1 cellular context compared by ENCODE assay signal in the genomic region with DNA sequence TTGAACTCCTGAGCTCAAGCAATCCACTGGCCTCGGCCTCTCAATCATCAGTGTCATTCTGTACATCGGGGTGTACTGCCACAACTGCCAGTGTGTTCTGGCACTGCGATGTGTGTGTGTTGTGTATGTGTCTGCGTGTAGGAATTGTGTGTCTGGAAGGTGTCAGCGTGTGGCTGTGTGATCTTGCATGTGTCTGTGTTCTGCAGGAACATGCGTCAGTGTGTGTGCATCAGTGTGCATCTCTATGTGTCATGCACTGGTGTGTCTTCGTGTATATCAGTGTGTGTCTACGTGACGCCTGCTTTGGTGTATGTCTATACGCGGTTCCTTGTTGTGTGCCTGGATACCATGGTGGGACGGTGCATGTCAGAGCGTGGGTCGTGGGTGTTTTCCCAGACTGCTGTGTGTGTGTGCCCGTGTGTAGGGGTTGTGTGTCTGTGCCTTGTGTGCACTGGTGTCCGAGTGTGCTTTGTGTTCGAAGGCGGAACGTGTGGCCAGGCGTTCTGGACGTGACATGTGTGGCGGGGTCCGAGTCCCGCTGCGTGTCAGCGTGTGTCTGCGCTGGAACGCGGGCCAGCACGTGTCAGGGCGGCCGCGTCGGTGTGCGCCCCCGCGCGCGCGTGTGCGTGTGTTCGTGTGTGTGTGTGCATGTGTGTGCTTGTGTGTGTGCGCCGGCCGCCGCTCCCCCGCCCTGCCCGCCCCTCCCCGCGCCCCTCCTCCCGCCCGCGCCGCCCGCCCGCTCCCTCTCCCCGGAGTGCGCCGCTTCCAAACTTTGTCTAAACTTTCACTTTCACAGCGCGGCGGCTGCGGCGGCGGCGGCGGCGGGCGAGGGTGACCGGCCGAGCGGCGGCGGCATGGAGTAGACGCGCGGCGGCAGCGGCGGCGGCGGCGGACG.
TF ChIP-seq lines count a peak whose summit lies in the region.

A gene (plus strand): TSS at position 775 of the 895 bp plus-strand sequence. CDS start 363 bp downstream, outside the sequence.

TF ChIP-seq in HepG2, 621 proteins besides CTCF, POLR2A, EP300 and RAD21 (continued from another document and continues in another):
- TF ChIP-seq, protein P1, sequence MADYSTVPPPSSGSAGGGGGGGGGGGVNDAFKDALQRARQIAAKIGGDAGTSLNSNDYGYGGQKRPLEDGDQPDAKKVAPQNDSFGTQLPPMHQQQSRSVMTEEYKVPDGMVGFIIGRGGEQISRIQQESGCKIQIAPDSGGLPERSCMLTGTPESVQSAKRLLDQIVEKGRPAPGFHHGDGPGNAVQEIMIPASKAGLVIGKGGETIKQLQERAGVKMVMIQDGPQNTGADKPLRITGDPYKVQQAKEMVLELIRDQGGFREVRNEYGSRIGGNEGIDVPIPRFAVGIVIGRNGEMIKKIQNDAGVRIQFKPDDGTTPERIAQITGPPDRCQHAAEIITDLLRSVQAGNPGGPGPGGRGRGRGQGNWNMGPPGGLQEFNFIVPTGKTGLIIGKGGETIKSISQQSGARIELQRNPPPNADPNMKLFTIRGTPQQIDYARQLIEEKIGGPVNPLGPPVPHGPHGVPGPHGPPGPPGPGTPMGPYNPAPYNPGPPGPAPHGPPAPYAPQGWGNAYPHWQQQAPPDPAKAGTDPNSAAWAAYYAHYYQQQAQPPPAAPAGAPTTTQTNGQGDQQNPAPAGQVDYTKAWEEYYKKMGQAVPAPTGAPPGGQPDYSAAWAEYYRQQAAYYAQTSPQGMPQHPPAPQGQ (CRISPR knock-in tag; IDR thresholded peaks at IDR 0.05; ENCODE audit: borderline replicate concordance) = no peak
- TF ChIP-seq SMARCE1 (IDR thresholded peaks at IDR 0.05; ENCODE audit: borderline replicate concordance) (no peak), SALL2 (CRISPR knock-in tag; IDR thresholded peaks at IDR 0.05) (no peak), PAF1 (CRISPR knock-in tag; IDR thresholded peaks at IDR 0.05) (no peak), SOX13 (IDR thresholded peaks at IDR 0.05) (no peak), SOX13 (CRISPR knock-in tag; conservative IDR thresholded peaks at IDR 0.05 in 1 of 2, IDR thresholded peaks at IDR 0.05 in 1 of 2) (no peak), PHF20 (CRISPR knock-in tag; IDR thresholded peaks at IDR 0.05) (no peak), ZNF766 (CRISPR knock-in tag; IDR thresholded peaks at IDR 0.05; ENCODE audit: borderline replicate concordance) (no peak), ZBTB8A (CRISPR knock-in tag; IDR thresholded peaks at IDR 0.05; ENCODE audit: borderline replicate concordance, low read depth) (no peak), FOXA3 (CRISPR knock-in tag; IDR thresholded peaks at IDR 0.05) (no peak), ELF1 (CRISPR knock-in tag; IDR thresholded peaks at IDR 0.05) (no peak), ASH2L (IDR thresholded peaks at IDR 0.05; ENCODE audit: insufficient read length, low read depth, low read length) (no peak), ZNF713 (CRISPR knock-in tag; IDR thresholded peaks at IDR 0.05) (no peak), RBAK (CRISPR knock-in tag; IDR thresholded peaks at IDR 0.05) (no peak), ZBTB20 (CRISPR knock-in tag; IDR thresholded peaks at IDR 0.05; ENCODE audit: borderline replicate concordance, low read depth) (no peak), ZKSCAN8 (CRISPR knock-in tag; IDR thresholded peaks at IDR 0.05; ENCODE audit: borderline replicate concordance) (no peak), ZNF782 (CRISPR knock-in tag; IDR thresholded peaks at IDR 0.05; ENCODE audit: borderline replicate concordance) (no peak)
- TF ChIP-seq, protein P2, sequence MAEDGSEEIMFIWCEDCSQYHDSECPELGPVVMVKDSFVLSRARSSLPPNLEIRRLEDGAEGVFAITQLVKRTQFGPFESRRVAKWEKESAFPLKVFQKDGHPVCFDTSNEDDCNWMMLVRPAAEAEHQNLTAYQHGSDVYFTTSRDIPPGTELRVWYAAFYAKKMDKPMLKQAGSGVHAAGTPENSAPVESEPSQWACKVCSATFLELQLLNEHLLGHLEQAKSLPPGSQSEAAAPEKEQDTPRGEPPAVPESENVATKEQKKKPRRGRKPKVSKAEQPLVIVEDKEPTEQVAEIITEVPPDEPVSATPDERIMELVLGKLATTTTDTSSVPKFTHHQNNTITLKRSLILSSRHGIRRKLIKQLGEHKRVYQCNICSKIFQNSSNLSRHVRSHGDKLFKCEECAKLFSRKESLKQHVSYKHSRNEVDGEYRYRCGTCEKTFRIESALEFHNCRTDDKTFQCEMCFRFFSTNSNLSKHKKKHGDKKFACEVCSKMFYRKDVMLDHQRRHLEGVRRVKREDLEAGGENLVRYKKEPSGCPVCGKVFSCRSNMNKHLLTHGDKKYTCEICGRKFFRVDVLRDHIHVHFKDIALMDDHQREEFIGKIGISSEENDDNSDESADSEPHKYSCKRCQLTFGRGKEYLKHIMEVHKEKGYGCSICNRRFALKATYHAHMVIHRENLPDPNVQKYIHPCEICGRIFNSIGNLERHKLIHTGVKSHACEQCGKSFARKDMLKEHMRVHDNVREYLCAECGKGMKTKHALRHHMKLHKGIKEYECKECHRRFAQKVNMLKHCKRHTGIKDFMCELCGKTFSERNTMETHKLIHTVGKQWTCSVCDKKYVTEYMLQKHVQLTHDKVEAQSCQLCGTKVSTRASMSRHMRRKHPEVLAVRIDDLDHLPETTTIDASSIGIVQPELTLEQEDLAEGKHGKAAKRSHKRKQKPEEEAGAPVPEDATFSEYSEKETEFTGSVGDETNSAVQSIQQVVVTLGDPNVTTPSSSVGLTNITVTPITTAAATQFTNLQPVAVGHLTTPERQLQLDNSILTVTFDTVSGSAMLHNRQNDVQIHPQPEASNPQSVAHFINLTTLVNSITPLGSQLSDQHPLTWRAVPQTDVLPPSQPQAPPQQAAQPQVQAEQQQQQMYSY (CRISPR knock-in tag; IDR thresholded peaks at IDR 0.05) = no peak
- TF ChIP-seq, protein P3, sequence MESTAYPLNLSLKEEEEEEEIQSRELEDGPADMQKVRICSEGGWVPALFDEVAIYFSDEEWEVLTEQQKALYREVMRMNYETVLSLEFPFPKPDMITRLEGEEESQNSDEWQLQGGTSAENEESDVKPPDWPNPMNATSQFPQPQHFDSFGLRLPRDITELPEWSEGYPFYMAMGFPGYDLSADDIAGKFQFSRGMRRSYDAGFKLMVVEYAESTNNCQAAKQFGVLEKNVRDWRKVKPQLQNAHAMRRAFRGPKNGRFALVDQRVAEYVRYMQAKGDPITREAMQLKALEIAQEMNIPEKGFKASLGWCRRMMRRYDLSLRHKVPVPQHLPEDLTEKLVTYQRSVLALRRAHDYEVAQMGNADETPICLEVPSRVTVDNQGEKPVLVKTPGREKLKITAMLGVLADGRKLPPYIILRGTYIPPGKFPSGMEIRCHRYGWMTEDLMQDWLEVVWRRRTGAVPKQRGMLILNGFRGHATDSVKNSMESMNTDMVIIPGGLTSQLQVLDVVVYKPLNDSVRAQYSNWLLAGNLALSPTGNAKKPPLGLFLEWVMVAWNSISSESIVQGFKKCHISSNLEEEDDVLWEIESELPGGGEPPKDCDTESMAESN (CRISPR knock-in tag; conservative IDR thresholded peaks at IDR 0.05) = no peak
- TF ChIP-seq, protein P4, sequence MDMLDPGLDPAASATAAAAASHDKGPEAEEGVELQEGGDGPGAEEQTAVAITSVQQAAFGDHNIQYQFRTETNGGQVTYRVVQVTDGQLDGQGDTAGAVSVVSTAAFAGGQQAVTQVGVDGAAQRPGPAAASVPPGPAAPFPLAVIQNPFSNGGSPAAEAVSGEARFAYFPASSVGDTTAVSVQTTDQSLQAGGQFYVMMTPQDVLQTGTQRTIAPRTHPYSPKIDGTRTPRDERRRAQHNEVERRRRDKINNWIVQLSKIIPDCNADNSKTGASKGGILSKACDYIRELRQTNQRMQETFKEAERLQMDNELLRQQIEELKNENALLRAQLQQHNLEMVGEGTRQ (IDR thresholded peaks at IDR 0.05; ENCODE audit: low read depth, low read length) = no peak
- TF ChIP-seq, protein P4 (CRISPR knock-in tag; IDR thresholded peaks at IDR 0.05; ENCODE audit: borderline replicate concordance) = no peak
- TF ChIP-seq, protein P5, sequence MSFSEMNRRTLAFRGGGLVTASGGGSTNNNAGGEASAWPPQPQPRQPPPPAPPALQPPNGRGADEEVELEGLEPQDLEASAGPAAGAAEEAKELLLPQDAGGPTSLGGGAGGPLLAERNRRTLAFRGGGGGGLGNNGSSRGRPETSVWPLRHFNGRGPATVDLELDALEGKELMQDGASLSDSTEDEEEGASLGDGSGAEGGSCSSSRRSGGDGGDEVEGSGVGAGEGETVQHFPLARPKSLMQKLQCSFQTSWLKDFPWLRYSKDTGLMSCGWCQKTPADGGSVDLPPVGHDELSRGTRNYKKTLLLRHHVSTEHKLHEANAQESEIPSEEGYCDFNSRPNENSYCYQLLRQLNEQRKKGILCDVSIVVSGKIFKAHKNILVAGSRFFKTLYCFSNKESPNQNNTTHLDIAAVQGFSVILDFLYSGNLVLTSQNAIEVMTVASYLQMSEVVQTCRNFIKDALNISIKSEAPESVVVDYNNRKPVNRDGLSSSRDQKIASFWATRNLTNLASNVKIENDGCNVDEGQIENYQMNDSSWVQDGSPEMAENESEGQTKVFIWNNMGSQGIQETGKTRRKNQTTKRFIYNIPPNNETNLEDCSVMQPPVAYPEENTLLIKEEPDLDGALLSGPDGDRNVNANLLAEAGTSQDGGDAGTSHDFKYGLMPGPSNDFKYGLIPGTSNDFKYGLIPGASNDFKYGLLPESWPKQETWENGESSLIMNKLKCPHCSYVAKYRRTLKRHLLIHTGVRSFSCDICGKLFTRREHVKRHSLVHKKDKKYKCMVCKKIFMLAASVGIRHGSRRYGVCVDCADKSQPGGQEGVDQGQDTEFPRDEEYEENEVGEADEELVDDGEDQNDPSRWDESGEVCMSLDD (CRISPR knock-in tag; IDR thresholded peaks at IDR 0.05; ENCODE audit: borderline replicate concordance) = no peak
- TF ChIP-seq, protein P6, sequence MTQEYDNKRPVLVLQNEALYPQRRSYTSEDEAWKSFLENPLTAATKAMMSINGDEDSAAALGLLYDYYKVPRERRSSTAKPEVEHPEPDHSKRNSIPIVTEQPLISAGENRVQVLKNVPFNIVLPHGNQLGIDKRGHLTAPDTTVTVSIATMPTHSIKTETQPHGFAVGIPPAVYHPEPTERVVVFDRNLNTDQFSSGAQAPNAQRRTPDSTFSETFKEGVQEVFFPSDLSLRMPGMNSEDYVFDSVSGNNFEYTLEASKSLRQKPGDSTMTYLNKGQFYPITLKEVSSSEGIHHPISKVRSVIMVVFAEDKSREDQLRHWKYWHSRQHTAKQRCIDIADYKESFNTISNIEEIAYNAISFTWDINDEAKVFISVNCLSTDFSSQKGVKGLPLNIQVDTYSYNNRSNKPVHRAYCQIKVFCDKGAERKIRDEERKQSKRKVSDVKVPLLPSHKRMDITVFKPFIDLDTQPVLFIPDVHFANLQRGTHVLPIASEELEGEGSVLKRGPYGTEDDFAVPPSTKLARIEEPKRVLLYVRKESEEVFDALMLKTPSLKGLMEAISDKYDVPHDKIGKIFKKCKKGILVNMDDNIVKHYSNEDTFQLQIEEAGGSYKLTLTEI (CRISPR knock-in tag; conservative IDR thresholded peaks at IDR 0.05) = no peak
- TF ChIP-seq, protein P7, sequence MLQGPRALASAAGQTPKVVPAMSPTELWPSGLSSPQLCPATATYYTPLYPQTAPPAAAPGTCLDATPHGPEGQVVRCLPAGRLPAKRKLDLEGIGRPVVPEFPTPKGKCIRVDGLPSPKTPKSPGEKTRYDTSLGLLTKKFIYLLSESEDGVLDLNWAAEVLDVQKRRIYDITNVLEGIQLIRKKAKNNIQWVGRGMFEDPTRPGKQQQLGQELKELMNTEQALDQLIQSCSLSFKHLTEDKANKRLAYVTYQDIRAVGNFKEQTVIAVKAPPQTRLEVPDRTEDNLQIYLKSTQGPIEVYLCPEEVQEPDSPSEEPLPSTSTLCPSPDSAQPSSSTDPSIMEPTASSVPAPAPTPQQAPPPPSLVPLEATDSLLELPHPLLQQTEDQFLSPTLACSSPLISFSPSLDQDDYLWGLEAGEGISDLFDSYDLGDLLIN (CRISPR knock-in tag; IDR thresholded peaks at IDR 0.05; ENCODE audit: borderline replicate concordance) = no peak
- TF ChIP-seq, protein P8, sequence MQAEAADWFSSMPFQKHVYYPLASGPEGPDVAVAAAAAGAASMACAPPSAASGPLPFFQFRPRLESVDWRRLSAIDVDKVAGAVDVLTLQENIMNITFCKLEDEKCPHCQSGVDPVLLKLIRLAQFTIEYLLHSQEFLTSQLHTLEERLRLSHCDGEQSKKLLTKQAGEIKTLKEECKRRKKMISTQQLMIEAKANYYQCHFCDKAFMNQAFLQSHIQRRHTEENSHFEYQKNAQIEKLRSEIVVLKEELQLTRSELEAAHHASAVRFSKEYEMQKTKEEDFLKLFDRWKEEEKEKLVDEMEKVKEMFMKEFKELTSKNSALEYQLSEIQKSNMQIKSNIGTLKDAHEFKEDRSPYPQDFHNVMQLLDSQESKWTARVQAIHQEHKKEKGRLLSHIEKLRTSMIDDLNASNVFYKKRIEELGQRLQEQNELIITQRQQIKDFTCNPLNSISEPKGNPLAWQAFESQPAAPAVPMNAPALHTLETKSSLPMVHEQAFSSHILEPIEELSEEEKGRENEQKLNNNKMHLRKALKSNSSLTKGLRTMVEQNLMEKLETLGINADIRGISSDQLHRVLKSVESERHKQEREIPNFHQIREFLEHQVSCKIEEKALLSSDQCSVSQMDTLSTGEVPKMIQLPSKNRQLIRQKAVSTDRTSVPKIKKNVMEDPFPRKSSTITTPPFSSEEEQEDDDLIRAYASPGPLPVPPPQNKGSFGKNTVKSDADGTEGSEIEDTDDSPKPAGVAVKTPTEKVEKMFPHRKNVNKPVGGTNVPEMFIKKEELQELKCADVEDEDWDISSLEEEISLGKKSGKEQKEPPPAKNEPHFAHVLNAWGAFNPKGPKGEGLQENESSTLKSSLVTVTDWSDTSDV (CRISPR knock-in tag; IDR thresholded peaks at IDR 0.05) = no peak
- TF ChIP-seq, protein P9, sequence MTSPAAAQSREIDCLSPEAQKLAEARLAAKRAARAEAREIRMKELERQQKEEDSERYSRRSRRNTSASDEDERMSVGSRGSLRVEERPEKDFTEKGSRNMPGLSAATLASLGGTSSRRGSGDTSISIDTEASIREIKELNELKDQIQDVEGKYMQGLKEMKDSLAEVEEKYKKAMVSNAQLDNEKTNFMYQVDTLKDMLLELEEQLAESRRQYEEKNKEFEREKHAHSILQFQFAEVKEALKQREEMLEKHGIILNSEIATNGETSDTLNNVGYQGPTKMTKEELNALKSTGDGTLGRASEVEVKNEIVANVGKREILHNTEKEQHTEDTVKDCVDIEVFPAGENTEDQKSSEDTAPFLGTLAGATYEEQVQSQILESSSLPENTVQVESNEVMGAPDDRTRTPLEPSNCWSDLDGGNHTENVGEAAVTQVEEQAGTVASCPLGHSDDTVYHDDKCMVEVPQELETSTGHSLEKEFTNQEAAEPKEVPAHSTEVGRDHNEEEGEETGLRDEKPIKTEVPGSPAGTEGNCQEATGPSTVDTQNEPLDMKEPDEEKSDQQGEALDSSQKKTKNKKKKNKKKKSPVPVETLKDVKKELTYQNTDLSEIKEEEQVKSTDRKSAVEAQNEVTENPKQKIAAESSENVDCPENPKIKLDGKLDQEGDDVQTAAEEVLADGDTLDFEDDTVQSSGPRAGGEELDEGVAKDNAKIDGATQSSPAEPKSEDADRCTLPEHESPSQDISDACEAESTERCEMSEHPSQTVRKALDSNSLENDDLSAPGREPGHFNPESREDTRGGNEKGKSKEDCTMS (CRISPR knock-in tag; conservative IDR thresholded peaks at IDR 0.05) = no peak
